8 cellular contexts compared by ENCODE assay signal in the genomic region with DNA sequence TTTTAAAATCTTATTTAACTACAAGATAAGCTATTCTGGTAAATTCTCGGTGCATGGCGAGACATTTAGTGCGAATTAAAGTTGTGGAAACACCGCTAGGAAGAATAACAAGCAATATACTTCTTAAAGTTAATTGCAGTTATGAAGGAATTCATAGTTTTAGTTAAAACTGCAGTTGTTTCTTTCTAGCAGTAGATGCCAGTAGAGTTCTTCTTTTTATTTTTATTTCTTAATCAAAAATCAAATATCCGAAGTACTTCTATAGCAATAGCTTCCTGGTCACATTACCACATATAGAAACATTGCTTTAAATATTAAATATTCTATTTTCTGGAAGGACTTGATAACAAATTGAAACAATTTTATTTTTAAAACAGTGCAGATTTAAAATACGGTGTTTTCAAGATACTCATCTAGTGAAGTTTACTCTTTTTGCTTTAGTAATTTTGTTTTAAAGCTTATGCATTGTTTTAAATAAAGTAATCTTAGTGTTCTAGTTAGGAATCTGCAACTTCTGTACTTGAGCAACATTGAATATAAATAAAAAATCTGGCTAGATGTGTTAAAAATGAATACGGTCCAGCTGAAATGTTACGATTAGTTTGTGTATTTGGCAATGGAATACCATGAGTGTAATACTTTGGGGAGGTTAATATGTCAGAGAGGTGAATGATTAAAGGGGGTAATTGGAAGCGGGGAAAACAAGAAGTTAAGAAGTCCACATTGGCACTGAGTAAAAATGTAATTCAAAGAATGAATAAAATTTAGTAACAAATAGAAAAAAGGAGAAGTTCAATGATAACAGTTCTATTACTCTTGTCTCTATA. TPM values are rescaled to one million over a fixed set of nuclear protein-coding genes. Genes with fewer than 3 reads are reported as not detected.
DNase-seq lines count a peak whose midpoint lies in the region; ATAC-seq, FAIRE-seq and TF ChIP-seq lines count a peak whose summit lies in the region.

No MANE protein-coding gene starts in this region.

- H4K20me1 ChIP-seq in PC-9 (ENCODE audit: insufficient read depth) = no peaks in the 10 kb centered on the region

- BruUV-seq in PC-9 (replicated peaks; lab: Mats Ljungman, UMichigan) = no TSS peak

- intact Hi-C loops in PC-9 (cut with micrococcal nuclease; ENCODE audit: unreplicated experiment) = loop anchor here (1.0 to 5.0 kb wide), 6 partner anchors 226 to 631 kb away; no protein-coding TSS in a partner anchor

- H3K9me3 ChIP-seq in PC-9 (ENCODE audit: insufficient read depth, low read depth) = peaks cover 4% of the 10 kb centered on the region; the same call in 1 of the 2 replicates
- peaks cover 0 to 11% (median 0%) of the 10 kb centered on the region in 4 donors for H3K9me3 ChIP-seq in tibial nerve

- CTCF ChIA-PET in PC-9 (lab: Charles Lee) = interaction anchor here (0.7 kb wide), 1 partner anchor 460 kb away, joined by 3 read pairs; no protein-coding TSS in a partner anchor

- no peaks in the 10 kb centered on the region for H3K36me3 Mint-ChIP-seq in activated naive CD4-positive, alpha-beta T cell treated with anti-CD3 and anti-CD28 coated beads, Interleukin-2, amount 50 U/mL, for 24 hours
- peaks cover 0 to 5% of the 10 kb centered on the region in 2 donors for H3K36me3 Mint-ChIP-seq in activated naive CD4-positive, alpha-beta T cell treated with anti-CD3 and anti-CD28 coated beads, Interleukin-2, amount 50 U/mL, for 72 hours

- 68 to 70% methylated on average over 9 of the region's 9 CpGs for WGBS in tibial nerve, 2 donors

- no peak for TF ChIP-seq POLR2A in tibial nerve (IDR thresholded peaks at IDR 0.05)

- peak overlapping the region; percentile 31 for H3K27ac Mint-ChIP-seq in activated naive CD4-positive, alpha-beta T cell treated with anti-CD3 and anti-CD28 coated beads, Interleukin-2, amount 50 U/mL, for 24 hours
- H3K27ac Mint-ChIP-seq in activated naive CD4-positive, alpha-beta T cell treated with anti-CD3 and anti-CD28 coated beads, Interleukin-2, amount 50 U/mL, for 72 hours = no peak overlapping the region

- no peaks in the 10 kb centered on the region for H3K9me3 Mint-ChIP-seq in activated naive CD4-positive, alpha-beta T cell treated with anti-CD3 and anti-CD28 coated beads, Interleukin-2, amount 50 U/mL, for 24 hours
- H3K9me3 Mint-ChIP-seq in activated naive CD4-positive, alpha-beta T cell treated with anti-CD3 and anti-CD28 coated beads, Interleukin-2, amount 50 U/mL, for 72 hours = no peaks in the 10 kb centered on the region

- no peak overlapping the region for H3K4me3 ChIP-seq in PC-9
- no peak overlapping the region for H3K4me3 ChIP-seq in fibroblast of pulmonary artery (replicated peaks; ENCODE audit: low read depth, low read length)
- H3K4me3 ChIP-seq in tibial nerve = no peak overlapping the region

- TF ChIP-seq CTCF in PC-9 (conservative IDR thresholded peaks at IDR 0.05) (peak; percentile 90), fibroblast of pulmonary artery (IDR thresholded peaks at IDR 0.05; ENCODE audit: low read length, missing control alignments) (peak; percentile 59), tibial nerve (IDR thresholded peaks at IDR 0.05) (peak; percentile 33 to 57 (median 42))

- no peak for TF ChIP-seq EP300 in tibial nerve (IDR thresholded peaks at IDR 0.05)

- peaks cover 7% of the 10 kb centered on the region; the same call in 1 of the 2 replicates for H3K4me1 ChIP-seq in PC-9 (replicated peaks; ENCODE audit: insufficient read depth)
- peaks cover 0 to 10% (median 1%) of the 10 kb centered on the region in 4 donors for H3K4me1 ChIP-seq in tibial nerve

- H3K4me3 Mint-ChIP-seq in activated naive CD4-positive, alpha-beta T cell treated with anti-CD3 and anti-CD28 coated beads, Interleukin-2, amount 50 U/mL, for 24 hours = no peak overlapping the region

- H3K9me2 ChIP-seq in PC-9 (ENCODE audit: insufficient read depth) = no peaks in the 10 kb centered on the region

- POLR2A ChIA-PET in PC-9 (lab: Charles Lee; ENCODE audit: unreplicated experiment) = no interaction called here

- no peaks in the 10 kb centered on the region for H3K79me2 ChIP-seq in PC-9 (ENCODE audit: low read depth)

- H3K27me3 ChIP-seq in PC-9 (ENCODE audit: insufficient read depth, low read depth) (no peaks in the 10 kb centered on the region), tibial nerve (no peaks in the 10 kb centered on the region)

- ATAC-seq in activated naive CD4-positive, alpha-beta T cell treated with anti-CD3 and anti-CD28 coated beads, Interleukin-2, amount 50 U/mL, for 72 hours = no peak

- no peak overlapping the region for H2AFZ ChIP-seq in PC-9

- H3K27me3 Mint-ChIP-seq in activated naive CD4-positive, alpha-beta T cell treated with anti-CD3 and anti-CD28 coated beads, Interleukin-2, amount 50 U/mL, for 24 hours = no peaks in the 10 kb centered on the region

- FAIRE-seq in HTR-8/SVneo (lab: Jason Lieb, UNC) = no peak

- H3K4me1 Mint-ChIP-seq in activated naive CD4-positive, alpha-beta T cell treated with anti-CD3 and anti-CD28 coated beads, Interleukin-2, amount 50 U/mL, for 24 hours = peaks cover 31% of the 10 kb centered on the region

- no peak overlapping the region for H3K4me2 ChIP-seq in PC-9

- DNase-seq in activated naive CD4-positive, alpha-beta T cell treated with anti-CD3 and anti-CD28 coated beads, Interleukin-2, amount 50 U/mL, for 72 hours (ENCODE audit: low spot score in 2 of 2) = no peak
- DNase-seq in PC-9 (peak in 1 of 2 experiments; percentile 47), fibroblast of pulmonary artery (ENCODE audit: low read depth) (peak; percentile 54), tibial nerve (ENCODE audit: low spot score in 2 of 2) (no peak), T-helper 1 cell (no peak), EL (no peak), HTR-8/SVneo (ENCODE audit: insufficient read length, low spot score) (no peak)

- H3K36me3 ChIP-seq in PC-9 (ENCODE audit: low read depth) (no peaks in the 10 kb centered on the region), tibial nerve (no peaks in the 10 kb centered on the region)

- H3F3A ChIP-seq in PC-9 (ENCODE audit: insufficient read depth, low read depth) = no peaks in the 10 kb centered on the region; the same call in 1 of the 2 replicates

- no peak overlapping the region for H3K27ac ChIP-seq in PC-9
- no peak overlapping the region for H3K27ac ChIP-seq in tibial nerve

RNA-seq across cellular contexts. Expression of gene PRKACB, which starts 2.7 kb away (rescaled TPM):
- 10 to 100 TPM; 20.7 to 25.2 TPM for total RNA-seq in activated naive CD4-positive, alpha-beta T cell treated with anti-CD3 and anti-CD28 coated beads, Interleukin-2, amount 50 U/mL, for 72 hours
- total RNA-seq in PC-9 (2021) = 16.1 and 16.7 TPM in 2 replicates
- 10 to 100 TPM; 13.4 to 17.3 (median 15.3) TPM for total RNA-seq in tibial nerve
